In the genomic region with DNA sequence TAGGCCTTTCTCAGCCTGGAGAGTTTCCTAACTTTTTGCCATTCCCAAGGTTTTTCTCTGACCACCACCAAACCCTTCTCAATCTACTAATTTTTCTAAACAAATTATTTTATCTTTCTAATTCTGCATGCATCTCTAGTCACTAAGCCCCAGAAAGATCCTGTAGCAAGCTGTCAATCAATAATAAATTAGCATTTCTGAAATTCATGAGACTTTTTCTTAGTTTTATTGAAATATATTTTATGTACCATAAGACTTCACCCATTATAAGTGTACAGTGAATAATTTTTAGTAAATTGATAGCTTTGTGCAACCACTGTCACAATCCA, we compare ENCODE assay signal across 2 cellular contexts.
TF ChIP-seq lines count a peak whose summit lies in the region.

No MANE protein-coding gene starts in this region.

TF ChIP-seq in A549, 52 proteins besides CTCF, POLR2A, EP300 and RAD21 (continued from another document):
- no peak for TF ChIP-seq ELK1 (IDR thresholded peaks at IDR 0.05; ENCODE audit: low read depth, low read length)
- no peak for TF ChIP-seq FOSB (CRISPR knock-in tag; IDR thresholded peaks at IDR 0.05)
- TF ChIP-seq TP53 (CRISPR knock-in tag; IDR thresholded peaks at IDR 0.05): no peak

TF ChIP-seq in HCT116, 20 proteins besides CTCF, POLR2A, EP300 and RAD21 (continued from another document):
- no peak for TF ChIP-seq YY1 (IDR thresholded peaks at IDR 0.05; ENCODE audit: extremely low read depth, insufficient replicate concordance, low read depth, low read length)
- no peak for TF ChIP-seq SIN3A (IDR thresholded peaks at IDR 0.05; ENCODE audit: low read depth)
- TF ChIP-seq SRF (IDR thresholded peaks at IDR 0.05; ENCODE audit: low read depth): no peak
- no peak for TF ChIP-seq ZFX (IDR thresholded peaks at IDR 0.05)
- TF ChIP-seq CBX3 (IDR thresholded peaks at IDR 0.05; ENCODE audit: low read depth): no peak
- TF ChIP-seq EZH2phosphoT487 (IDR thresholded peaks at IDR 0.05; ENCODE audit: borderline replicate concordance): no peak
- TF ChIP-seq, protein P1, sequence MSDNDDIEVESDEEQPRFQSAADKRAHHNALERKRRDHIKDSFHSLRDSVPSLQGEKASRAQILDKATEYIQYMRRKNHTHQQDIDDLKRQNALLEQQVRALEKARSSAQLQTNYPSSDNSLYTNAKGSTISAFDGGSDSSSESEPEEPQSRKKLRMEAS (IDR thresholded peaks at IDR 0.05): no peak
- no peak for TF ChIP-seq TCF7L2 (IDR thresholded peaks at IDR 0.05; ENCODE audit: borderline replicate concordance, extremely low read depth, insufficient read depth, insufficient read length)
- TF ChIP-seq, protein P2, sequence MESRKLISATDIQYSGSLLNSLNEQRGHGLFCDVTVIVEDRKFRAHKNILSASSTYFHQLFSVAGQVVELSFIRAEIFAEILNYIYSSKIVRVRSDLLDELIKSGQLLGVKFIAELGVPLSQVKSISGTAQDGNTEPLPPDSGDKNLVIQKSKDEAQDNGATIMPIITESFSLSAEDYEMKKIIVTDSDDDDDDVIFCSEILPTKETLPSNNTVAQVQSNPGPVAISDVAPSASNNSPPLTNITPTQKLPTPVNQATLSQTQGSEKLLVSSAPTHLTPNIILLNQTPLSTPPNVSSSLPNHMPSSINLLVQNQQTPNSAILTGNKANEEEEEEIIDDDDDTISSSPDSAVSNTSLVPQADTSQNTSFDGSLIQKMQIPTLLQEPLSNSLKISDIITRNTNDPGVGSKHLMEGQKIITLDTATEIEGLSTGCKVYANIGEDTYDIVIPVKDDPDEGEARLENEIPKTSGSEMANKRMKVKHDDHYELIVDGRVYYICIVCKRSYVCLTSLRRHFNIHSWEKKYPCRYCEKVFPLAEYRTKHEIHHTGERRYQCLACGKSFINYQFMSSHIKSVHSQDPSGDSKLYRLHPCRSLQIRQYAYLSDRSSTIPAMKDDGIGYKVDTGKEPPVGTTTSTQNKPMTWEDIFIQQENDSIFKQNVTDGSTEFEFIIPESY (IDR thresholded peaks at IDR 0.05; ENCODE audit: extremely low read depth, insufficient replicate concordance, low read length): no peak
- TF ChIP-seq POLR2AphosphoS5 (IDR thresholded peaks at IDR 0.05; ENCODE audit: low read depth, low read length): no peak
- TF ChIP-seq, protein P3, sequence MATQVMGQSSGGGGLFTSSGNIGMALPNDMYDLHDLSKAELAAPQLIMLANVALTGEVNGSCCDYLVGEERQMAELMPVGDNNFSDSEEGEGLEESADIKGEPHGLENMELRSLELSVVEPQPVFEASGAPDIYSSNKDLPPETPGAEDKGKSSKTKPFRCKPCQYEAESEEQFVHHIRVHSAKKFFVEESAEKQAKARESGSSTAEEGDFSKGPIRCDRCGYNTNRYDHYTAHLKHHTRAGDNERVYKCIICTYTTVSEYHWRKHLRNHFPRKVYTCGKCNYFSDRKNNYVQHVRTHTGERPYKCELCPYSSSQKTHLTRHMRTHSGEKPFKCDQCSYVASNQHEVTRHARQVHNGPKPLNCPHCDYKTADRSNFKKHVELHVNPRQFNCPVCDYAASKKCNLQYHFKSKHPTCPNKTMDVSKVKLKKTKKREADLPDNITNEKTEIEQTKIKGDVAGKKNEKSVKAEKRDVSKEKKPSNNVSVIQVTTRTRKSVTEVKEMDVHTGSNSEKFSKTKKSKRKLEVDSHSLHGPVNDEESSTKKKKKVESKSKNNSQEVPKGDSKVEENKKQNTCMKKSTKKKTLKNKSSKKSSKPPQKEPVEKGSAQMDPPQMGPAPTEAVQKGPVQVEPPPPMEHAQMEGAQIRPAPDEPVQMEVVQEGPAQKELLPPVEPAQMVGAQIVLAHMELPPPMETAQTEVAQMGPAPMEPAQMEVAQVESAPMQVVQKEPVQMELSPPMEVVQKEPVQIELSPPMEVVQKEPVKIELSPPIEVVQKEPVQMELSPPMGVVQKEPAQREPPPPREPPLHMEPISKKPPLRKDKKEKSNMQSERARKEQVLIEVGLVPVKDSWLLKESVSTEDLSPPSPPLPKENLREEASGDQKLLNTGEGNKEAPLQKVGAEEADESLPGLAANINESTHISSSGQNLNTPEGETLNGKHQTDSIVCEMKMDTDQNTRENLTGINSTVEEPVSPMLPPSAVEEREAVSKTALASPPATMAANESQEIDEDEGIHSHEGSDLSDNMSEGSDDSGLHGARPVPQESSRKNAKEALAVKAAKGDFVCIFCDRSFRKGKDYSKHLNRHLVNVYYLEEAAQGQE (IDR thresholded peaks at IDR 0.05; ENCODE audit: low read depth): no peak
- TF ChIP-seq, protein P4, sequence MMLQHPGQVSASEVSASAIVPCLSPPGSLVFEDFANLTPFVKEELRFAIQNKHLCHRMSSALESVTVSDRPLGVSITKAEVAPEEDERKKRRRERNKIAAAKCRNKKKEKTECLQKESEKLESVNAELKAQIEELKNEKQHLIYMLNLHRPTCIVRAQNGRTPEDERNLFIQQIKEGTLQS (IDR thresholded peaks at IDR 0.05): no peak
- no peak for TF ChIP-seq SP1 (IDR thresholded peaks at IDR 0.05; ENCODE audit: low read depth)
TF ChIP-seq in HCT116: peak in this region for 0.
